Comparison of ENCODE assay signal across 17 cellular contexts in genomic region chr20:49616154-49617007, GRCh38. TPM values are rescaled to one million over a fixed set of nuclear protein-coding genes. Genes with fewer than 3 reads are reported as not detected.
DNase-seq lines count a peak whose midpoint lies in the region; ATAC-seq and TF ChIP-seq lines count a peak whose summit lies in the region.
"Had no signal": no experiment of that assay in that cellular context is flagged by ENCODE, and none has a peak within 500 bp of the region (broad histone marks: within the 10 kb centered on the region; RNA-seq: fewer than 3 reads in every experiment).

No MANE protein-coding gene starts in this region.

- CTCF ChIA-PET in activated CD4-positive, alpha-beta memory T cell treated with anti-CD3 and anti-CD28 coated beads for 36 hours (lab: Charles Lee) = interaction anchor here (1.0 to 9.6 kb wide), 3 partner anchors 73 to 230 kb away, joined by 3 to 184 read pairs (median 4); no protein-coding TSS in a partner anchor

- no peaks in the 10 kb centered on the region for H3K79me2 ChIP-seq in SU-DHL-6 (ENCODE audit: insufficient read depth, low read length)

- H3K9me3 Mint-ChIP-seq in neural crest cell = peaks cover 2% of the 10 kb centered on the region
- H3K9me3 Mint-ChIP-seq in activated CD4-positive, alpha-beta memory T cell treated with anti-CD3 and anti-CD28 coated beads for 36 hours = no peaks in the 10 kb centered on the region
- H3K9me3 Mint-ChIP-seq: CD14-positive monocyte had no signal

- H3K9me2 ChIP-seq in SU-DHL-6 (replicated peaks; ENCODE audit: insufficient read depth, low read length) = no peaks in the 10 kb centered on the region

- no peaks in the 10 kb centered on the region for H3K27me3 ChIP-seq in heart left ventricle
- no peaks in the 10 kb centered on the region for H3K27me3 ChIP-seq in right cardiac atrium (ENCODE audit: control insufficient read depth, insufficient read depth)
- no peaks in the 10 kb centered on the region for H3K27me3 ChIP-seq in SU-DHL-6 (ENCODE audit: low read length)
- H3K27me3 ChIP-seq in stomach = no peaks in the 10 kb centered on the region
- H3K27me3 ChIP-seq: MG63 had no signal

- H3K4me3 Mint-ChIP-seq in neural crest cell = no peak overlapping the region
- no peak overlapping the region for H3K4me3 Mint-ChIP-seq in activated CD4-positive, alpha-beta memory T cell treated with anti-CD3 and anti-CD28 coated beads for 36 hours
- H3K4me3 Mint-ChIP-seq: CD14-positive monocyte had no signal

- intact Hi-C loops in heart left ventricle (cut with DNase I) = loop anchor here in 8 of 10 donors (5.0 to 10.0 kb wide), 6 partner anchors 98 to 308 kb away; partner anchors contain the start of genes B4GALT5 (in 4 of the 8), SLC9A8 (in 2 of the 8) and SPATA2 (in 1 of the 8)
- intact Hi-C loops in right cardiac atrium (cut with DNase I) = loop anchor here in 3 of 4 donors (10.0 kb wide), 2 partner anchors 198 to 228 kb away; partner anchors contain the start of gene SLC9A8 (in 1 of the 3)
- intact Hi-C loops in stomach (cut with DNase I; ENCODE audit: low total_unique reads) = no loop called here
- intact Hi-C loops in activated CD4-positive, alpha-beta memory T cell treated with anti-CD3 and anti-CD28 coated beads for 36 hours (cut with micrococcal nuclease) = no loop called here

- H3K4me1 ChIP-seq in heart left ventricle (peaks cover 0 to 32% (median 3%) of the 10 kb centered on the region in 12 donors), right cardiac atrium (ENCODE audit: control insufficient read depth, insufficient read depth, low read length) (peaks cover 4% of the 10 kb centered on the region), stomach (peaks cover 0 to 37% (median 13%) of the 10 kb centered on the region in 4 donors)

- no peak overlapping the region for H2AFZ ChIP-seq in SU-DHL-6 (ENCODE audit: low read depth, low read length, severe bottlenecking)

- peaks cover 21% of the 10 kb centered on the region for H3F3A ChIP-seq in SU-DHL-6 (ENCODE audit: insufficient read depth)

- no peak for DNase-seq in heart left ventricle
- DNase-seq in right cardiac atrium = no peak
- DNase-seq in neural crest cell (ENCODE audit: low read depth, low spot score) = no peak
- DNase-seq in stomach = no peak
- DNase-seq in NCI-H2227 treated with DMSO at 0.1 percent for 48 hours (lab: John Stamatoyannopoulos, UW) = no peak
- DNase-seq in activated CD4-positive, alpha-beta memory T cell treated with anti-CD3 and anti-CD28 coated beads for 36 hours = no peak
- DNase-seq in activated effector memory CD4-positive, alpha-beta T cell treated with anti-CD3 and anti-CD28 coated beads, Interleukin-2, amount 50 U/mL, for 16 hours = no peak
- DNase-seq: GOT3, NCI-H1105 treated with DMSO at 0.1 percent for 48 hours, NCI-H187 treated with DMSO at 0.1 percent for 48 hours, NCI-H510A treated with DMSO at 0.1 percent for 48 hours, OCI-M1 had no signal

- H3K27me3 Mint-ChIP-seq in neural crest cell (ENCODE audit: low read depth) = no peaks in the 10 kb centered on the region
- H3K27me3 Mint-ChIP-seq in activated CD4-positive, alpha-beta memory T cell treated with anti-CD3 and anti-CD28 coated beads for 36 hours = peaks cover 2% of the 10 kb centered on the region

- peak overlapping the region; percentile 57 for H3K27ac Mint-ChIP-seq in neural crest cell (ENCODE audit: unreplicated experiment)
- H3K27ac Mint-ChIP-seq in activated CD4-positive, alpha-beta memory T cell treated with anti-CD3 and anti-CD28 coated beads for 36 hours = no peak overlapping the region
- H3K27ac Mint-ChIP-seq: CD14-positive monocyte had no signal

- H3K4me1 Mint-ChIP-seq in neural crest cell = no peaks in the 10 kb centered on the region
- H3K4me1 Mint-ChIP-seq in activated CD4-positive, alpha-beta memory T cell treated with anti-CD3 and anti-CD28 coated beads for 36 hours (ENCODE audit: low read depth) = peaks cover 1% of the 10 kb centered on the region

- H3K9ac ChIP-seq in SU-DHL-6 (ENCODE audit: low read length) = no peak overlapping the region

- H3K9me3 ChIP-seq in heart left ventricle (peaks cover 0 to under 1% (median 0%) of the 10 kb centered on the region in 12 donors), right cardiac atrium (ENCODE audit: control insufficient read depth, low read length) (no peaks in the 10 kb centered on the region), SU-DHL-6 (ENCODE audit: insufficient read depth, low read length) (no peaks in the 10 kb centered on the region; the same call in 1 of the 2 replicates), stomach (no peaks in the 10 kb centered on the region)
- H3K9me3 ChIP-seq: Caco-2, MG63 had no signal

- peak overlapping the region in 11 of 12 donors; percentile 6 to 79 (median 61) for H3K27ac ChIP-seq in heart left ventricle
- no peak overlapping the region for H3K27ac ChIP-seq in right cardiac atrium (ENCODE audit: low read length)
- peak overlapping the region; percentile 9; the same call in 1 of the 2 replicates for H3K27ac ChIP-seq in SU-DHL-6 (ENCODE audit: low read depth, low read length)
- H3K27ac ChIP-seq in stomach = peak overlapping the region; percentile 33 to 59 (median 45)

- no peak for ATAC-seq in heart left ventricle
- ATAC-seq in right cardiac atrium = no peak
- ATAC-seq: GM12878 had no signal

- H4K20me1 ChIP-seq in SU-DHL-6 (ENCODE audit: low read depth, low read length) = no peaks in the 10 kb centered on the region

- 85 to 92% (median 88%) methylated on average over 11 of the region's 11 CpGs for WGBS in heart left ventricle, 4 donors
- 90% methylated on average over 11 of the region's 11 CpGs for WGBS in right cardiac atrium
- 85 to 95% (median 89%) methylated on average over 6 to 11 of the region's 11 CpGs for WGBS in stomach, 5 donors

- no peak for TF ChIP-seq EP300 in stomach (IDR thresholded peaks at IDR 0.05)

- POLR2A ChIA-PET in activated CD4-positive, alpha-beta memory T cell treated with anti-CD3 and anti-CD28 coated beads for 36 hours (lab: Charles Lee) = no interaction called here

- no peaks in the 10 kb centered on the region for H3K36me3 Mint-ChIP-seq in neural crest cell (ENCODE audit: low read depth)
- H3K36me3 Mint-ChIP-seq in activated CD4-positive, alpha-beta memory T cell treated with anti-CD3 and anti-CD28 coated beads for 36 hours = no peaks in the 10 kb centered on the region
- H3K36me3 Mint-ChIP-seq: CD14-positive monocyte had no signal

- H3K36me3 ChIP-seq in heart left ventricle (no peaks in the 10 kb centered on the region), SU-DHL-6 (ENCODE audit: low read length) (no peaks in the 10 kb centered on the region), stomach (no peaks in the 10 kb centered on the region)
- H3K36me3 ChIP-seq: MG63 had no signal

- TF ChIP-seq CTCF in heart left ventricle (IDR thresholded peaks at IDR 0.05) (no peak), SU-DHL-6 (IDR thresholded peaks at IDR 0.05; ENCODE audit: insufficient read depth, low read length, poor library complexity, severe bottlenecking) (no peak), neural crest cell (conservative IDR thresholded peaks at IDR 0.05) (no peak), stomach (IDR thresholded peaks at IDR 0.05) (no peak)

- H3K4me3 ChIP-seq in heart left ventricle = no peak overlapping the region
- no peak overlapping the region for H3K4me3 ChIP-seq in right cardiac atrium (ENCODE audit: low read length)
- H3K4me3 ChIP-seq in SU-DHL-6 (ENCODE audit: insufficient read depth, low read length, poor library complexity, severe bottlenecking) = no peak overlapping the region
- no peak overlapping the region for H3K4me3 ChIP-seq in stomach
- H3K4me3 ChIP-seq: GM12878, MG63 had no signal

- no peak for TF ChIP-seq POLR2A in heart left ventricle (IDR thresholded peaks at IDR 0.05)
- no peak for TF ChIP-seq POLR2A in stomach (IDR thresholded peaks at IDR 0.05)

- H3K4me2 ChIP-seq in SU-DHL-6 (ENCODE audit: low read depth, low read length, poor library complexity, severe bottlenecking) = no peak overlapping the region

RNA-seq across cellular contexts. Expression of gene PTGIS, which starts 48.4 kb away (rescaled TPM):
- total RNA-seq in heart left ventricle = 10 to 100 TPM; 11.9 to 95.2 (median 22.0) TPM
- 1 to 10 TPM; 5.3 to 7.3 TPM for polyA plus RNA-seq in heart left ventricle
- 10 to 100 TPM; 51.7 to 98.4 (median 66.3) TPM for total RNA-seq in right cardiac atrium
- 19.9 TPM for polyA plus RNA-seq in right cardiac atrium
- total RNA-seq in neural crest cell = 7.1 and 9.8 TPM in 2 replicates
- total RNA-seq in stomach = 10 to 100 TPM in 4 of 5 donors, 1 to 10 TPM in 1; 8.4 to 84.8 (median 24.8) TPM
- polyA plus RNA-seq in stomach = 10 to 100 TPM in 1 of 3 donors, 1 to 10 TPM in 2; 4.9 to 14.8 (median 6.9) TPM
- 1 to 10 TPM; 1.8 TPM for total RNA-seq in activated CD4-positive, alpha-beta memory T cell treated with anti-CD3 and anti-CD28 coated beads for 36 hours
- polyA plus RNA-seq: CD14-positive monocyte, GM12878 had no signal

Comparison
In these comparisons a context has a peak if more than half of its experiments do, and no peak if none do; other contexts are left out.
1. intact Hi-C loops: an anchor here in heart left ventricle (5.0 to 10.0 kb wide) and right cardiac atrium (10.0 kb wide); none called in stomach and activated CD4-positive, alpha-beta memory T cell treated with anti-CD3 and anti-CD28 coated beads for 36 hours.